ENCODE assay signal across 8 cellular contexts in genomic region chr4:25312496-25313193, GRCh38. TPM values are rescaled to one million over a fixed set of nuclear protein-coding genes. Genes with fewer than 3 reads are reported as not detected.
DNase-seq lines count a peak whose midpoint lies in the region; ATAC-seq and TF ChIP-seq lines count a peak whose summit lies in the region.

Gene ZCCHC4, plus strand, starts transcription at chr4:25312774. Its CDS starts 36 bp downstream, at chr4:25312810.

- WGBS in esophagus, 2 donors: 1% methylated on average over 40 of the region's 40 CpGs

- H3K4me1 ChIP-seq in esophagus (ENCODE audit: control insufficient read depth in 2 of 2, insufficient read depth in 2 of 2, low read length in 1 of 2) (no peaks in the 10 kb centered on the region), muscle layer of duodenum (ENCODE audit: control insufficient read depth in 1 of 2, insufficient read depth in 2 of 2, low read length in 2 of 2) (peaks cover 0 to 11% of the 10 kb centered on the region in 2 donors)

- H3K36me3 ChIP-seq in esophagus (ENCODE audit: control insufficient read depth in 2 of 2, insufficient read depth in 2 of 2, low read length in 1 of 2) (no peaks in the 10 kb centered on the region), muscle layer of duodenum (ENCODE audit: control insufficient read depth in 1 of 2, insufficient read depth in 2 of 2, low read length in 2 of 2) (peaks cover 4 to 25% of the 10 kb centered on the region in 2 donors)

- H3K4me3 ChIP-seq in esophagus (ENCODE audit: low read depth in 1 of 2, low read length in 2 of 2) (peak within 1 kb of the TSS; percentile 85 to 95), muscle layer of duodenum (ENCODE audit: low read depth in 1 of 2, low read length in 2 of 2) (peak within 1 kb of the TSS; percentile 81 to 93)

- peak; percentile 62; the same call in 1 of the 2 replicates for TF ChIP-seq EP300 in Ishikawa (IDR thresholded peaks at IDR 0.05; ENCODE audit: borderline replicate concordance)

- peak; percentile 71 for ATAC-seq in GM21576 (IDR thresholded peaks at IDR 0.05; ENCODE audit: unreplicated experiment)

- peak; percentile 83 for DNase-seq in DMS53 treated with DMSO at 0.1 percent for 48 hours (lab: John Stamatoyannopoulos, UW; ENCODE audit: unreplicated experiment)
- peak; percentile 16 for DNase-seq in OCI-M2 (lab: John Stamatoyannopoulos, UW; ENCODE audit: unreplicated experiment)
- DNase-seq in activated T-cell treated with anti-CD3 and anti-CD28 coated beads for 4 hours: peak; percentile 86
- peak; percentile 83 to 85 for DNase-seq in stimulated activated CD8-positive, alpha-beta memory T cell treated with anti-CD3 and anti-CD28 coated beads, Interleukin-7, amount 100 ng/mL, for 4 hours (ENCODE audit: low read depth in 2 of 2)

- no peaks in the 10 kb centered on the region for H3K27me3 ChIP-seq in esophagus (ENCODE audit: control insufficient read depth in 1 of 2, insufficient read depth in 2 of 2, low read length in 2 of 2)
- no peaks in the 10 kb centered on the region for H3K27me3 ChIP-seq in muscle layer of duodenum (ENCODE audit: low read depth, low read length)

- H3K9me3 ChIP-seq in esophagus (ENCODE audit: control insufficient read depth in 2 of 2, insufficient read depth in 1 of 2, low read depth in 1 of 2, low read length in 1 of 2) (no peaks in the 10 kb centered on the region), muscle layer of duodenum (ENCODE audit: control insufficient read depth in 1 of 2, low read length in 2 of 2) (no peaks in the 10 kb centered on the region)

- H3K27ac ChIP-seq in esophagus (ENCODE audit: low read depth in 2 of 2, low read length in 1 of 2): peak within 1 kb of the TSS; percentile 76 to 97
- peak within 1 kb of the TSS; percentile 65 for H3K27ac ChIP-seq in muscle layer of duodenum (ENCODE audit: low read length)

- TF ChIP-seq RAD21 in Ishikawa (IDR thresholded peaks at IDR 0.05; ENCODE audit: low read depth): no peak; the same call in none of the 2 replicates

TF ChIP-seq in Ishikawa, 13 proteins besides CTCF, POLR2A, EP300 and RAD21:
- TF ChIP-seq TCF12 (IDR thresholded peaks at IDR 0.05; ENCODE audit: low read depth) (peak; percentile 86), ZBTB7A (IDR thresholded peaks at IDR 0.05; ENCODE audit: low read depth) (no peak), FOXM1 (IDR thresholded peaks at IDR 0.05; ENCODE audit: borderline replicate concordance, low read depth) (0 out of 2 replicates have a peak, but pooled peaks have one; percentile 25), USF1 (IDR thresholded peaks at IDR 0.05) (no peak), REST (IDR thresholded peaks at IDR 0.05; ENCODE audit: low read depth) (no peak), TAF1 (IDR thresholded peaks at IDR 0.05; ENCODE audit: low read depth) (peak; percentile 99), TEAD4 (IDR thresholded peaks at IDR 0.05) (peak; percentile 92), NFIC (IDR thresholded peaks at IDR 0.05) (no peak), YY1 (IDR thresholded peaks at IDR 0.05; ENCODE audit: low read depth) (peak; percentile 99), CEBPB (IDR thresholded peaks at IDR 0.05) (no peak), MAX (IDR thresholded peaks at IDR 0.05) (peak; percentile 57; the same call in 1 of the 2 replicates), CREB1 (IDR thresholded peaks at IDR 0.05; ENCODE audit: low read depth) (no peak), EGR1 (IDR thresholded peaks at IDR 0.05) (peak; percentile 47; the same call in 1 of the 2 replicates)
TF ChIP-seq in Ishikawa: peak in this region for 7.

RNA-seq across cellular contexts. Expression of gene ZCCHC4, which starts in this region (rescaled TPM):
- 1 to 10 TPM; 3.5 to 5.9 TPM for polyA plus RNA-seq in esophagus

Comparison
In these comparisons a context has a peak if more than half of its experiments do, and no peak if none do; other contexts are left out.
1. Peak in every context shown above with its lines: DNase-seq, ATAC-seq, H3K4me3 ChIP-seq and H3K27ac ChIP-seq.
2. DNase-seq: peak in every context shown above with its lines; median percentile 86 in activated T-cell treated with anti-CD3 and anti-CD28 coated beads for 4 hours; 84 in stimulated activated CD8-positive, alpha-beta memory T cell treated with anti-CD3 and anti-CD28 coated beads, Interleukin-7, amount 100 ng/mL, for 4 hours; 83 in DMS53 treated with DMSO at 0.1 percent for 48 hours; 16 in OCI-M2.